Comparison of ENCODE assay signal across 33 cellular contexts in genomic region chrX:73266766-73267165, GRCh38. TPM values are rescaled to one million over a fixed set of nuclear protein-coding genes. Genes with fewer than 3 reads are reported as not detected.
"Had no signal": no experiment of that assay in that cellular context is flagged by ENCODE, and none has a peak within 500 bp of the region (broad histone marks: within the 10 kb centered on the region; RNA-seq: fewer than 3 reads in every experiment).

No MANE protein-coding gene starts in this region.

- H3K4me1 Mint-ChIP-seq: activated B cell treated with CpG ODN at 0.5 μM for 24 hours; activated naive CD4-positive, alpha-beta T cell treated with anti-CD3 and anti-CD28 coated beads, Interleukin-2, amount 50 U/mL, for 24 hours; activated naive CD8-positive, alpha-beta T cell treated with anti-CD3 and anti-CD28 coated beads for 36 hours; activated naive CD8-positive, alpha-beta T cell treated with anti-CD3 and anti-CD28 coated beads, Interleukin-2, amount 50 U/mL, for 24 hours; brain; endodermal cell had no signal

- H3K27me3 ChIP-seq: ascending aorta, cardiac muscle cell, colonic mucosa had no signal

- H3K36me3 Mint-ChIP-seq: activated CD4-positive, alpha-beta memory T cell treated with anti-CD3 and anti-CD28 coated beads for 36 hours; activated CD8-positive, alpha-beta memory T cell treated with anti-CD3 and anti-CD28 coated beads, Interleukin-2, amount 10 ng/mL, durations not matched to agents 7 days and 5 days; activated naive CD4-positive, alpha-beta T cell treated with anti-CD3 and anti-CD28 coated beads, Interleukin-2, amount 50 U/mL, for 24 hours; activated naive CD8-positive, alpha-beta T cell treated with anti-CD3 and anti-CD28 coated beads for 36 hours; brain had no signal

- H3K27ac Mint-ChIP-seq: activated B cell treated with CpG ODN at 0.5 μM for 24 hours; activated CD4-positive, alpha-beta memory T cell treated with anti-CD3 and anti-CD28 coated beads for 36 hours; activated CD8-positive, alpha-beta memory T cell treated with anti-CD3 and anti-CD28 coated beads, Interleukin-2, amount 10 ng/mL, durations not matched to agents 7 days and 5 days; activated CD8-positive, alpha-beta T cell treated with anti-CD3 and anti-CD28 coated beads, Interleukin-2, amount 10 ng/mL, durations not matched to agents 7 days and 5 days; activated naive CD4-positive, alpha-beta T cell treated with anti-CD3 and anti-CD28 coated beads for 36 hours; activated naive CD4-positive, alpha-beta T cell treated with anti-CD3 and anti-CD28 coated beads, Interleukin-2, amount 50 U/mL, for 24 hours; activated naive CD8-positive, alpha-beta T cell treated with anti-CD3 and anti-CD28 coated beads for 36 hours; activated naive CD8-positive, alpha-beta T cell treated with anti-CD3 and anti-CD28 coated beads, Interleukin-2, amount 50 U/mL, for 24 hours; activated T-helper 1 cell treated with anti-CD3 and anti-CD28 coated beads, Interleukin-12 subunit alpha, Interleukin-12 subunit beta, Interleukin-2, Interleukin-4 antibody, amounts not matched to agents 30 ng/mL and 10 ng/mL and 1 ng/mL, durations not matched to agents 14 hours and 24 hours and 36 hours; activated T-helper 2 cell treated with anti-CD3 and anti-CD28 coated beads, Interferon-gamma antibody, Interleukin-2, Interleukin-4, amounts not matched to agents 10 μg/mL and 5 μg/mL and 100 μg/mL, durations not matched to agents 14 hours and 24 hours and 36 hours; brain; endodermal cell had no signal

- H3K27ac ChIP-seq: adrenal gland, ascending aorta, breast epithelium, cardiac muscle cell, colonic mucosa, dorsolateral prefrontal cortex, WERI-Rb-1 had no signal

- H3K36me3 ChIP-seq: adrenal gland, ascending aorta, breast epithelium, cardiac muscle cell, colonic mucosa, WERI-Rb-1 had no signal

- H3K4me3 Mint-ChIP-seq: activated B cell treated with CpG ODN at 0.5 μM for 24 hours; activated CD4-positive, alpha-beta memory T cell treated with anti-CD3 and anti-CD28 coated beads for 36 hours; activated CD8-positive, alpha-beta memory T cell treated with anti-CD3 and anti-CD28 coated beads, Interleukin-2, amount 10 ng/mL, durations not matched to agents 7 days and 5 days; activated CD8-positive, alpha-beta T cell treated with anti-CD3 and anti-CD28 coated beads, Interleukin-2, amount 10 ng/mL, durations not matched to agents 7 days and 5 days; activated naive CD4-positive, alpha-beta T cell treated with anti-CD3 and anti-CD28 coated beads for 36 hours; activated naive CD4-positive, alpha-beta T cell treated with anti-CD3 and anti-CD28 coated beads, Interleukin-2, amount 50 U/mL, for 24 hours; activated naive CD8-positive, alpha-beta T cell treated with anti-CD3 and anti-CD28 coated beads for 36 hours; activated naive CD8-positive, alpha-beta T cell treated with anti-CD3 and anti-CD28 coated beads, Interleukin-2, amount 50 U/mL, for 24 hours; activated T-helper 1 cell treated with anti-CD3 and anti-CD28 coated beads, Interleukin-12 subunit alpha, Interleukin-12 subunit beta, Interleukin-2, Interleukin-4 antibody, amounts not matched to agents 30 ng/mL and 10 ng/mL and 1 ng/mL, durations not matched to agents 14 hours and 24 hours and 36 hours; brain; endodermal cell had no signal

- H3K4me1 ChIP-seq: adrenal gland, ascending aorta, breast epithelium, colonic mucosa had no signal

- H3K9me3 ChIP-seq: adrenal gland, ascending aorta, breast epithelium, colonic mucosa had no signal

- ATAC-seq: activated CD4-positive, CD25-positive, alpha-beta regulatory T cell treated with anti-CD3 and anti-CD28 coated beads, Interleukin-2, amount 50 U/mL, for 24 hours; activated CD8-positive, alpha-beta memory T cell treated with anti-CD3 and anti-CD28 coated beads, Interleukin-2, amount 10 ng/mL, durations not matched to agents 7 days and 5 days; activated CD8-positive, alpha-beta T cell treated with anti-CD3 and anti-CD28 coated beads, Interleukin-2, amount 10 ng/mL, durations not matched to agents 7 days and 5 days; activated naive CD8-positive, alpha-beta T cell treated with anti-CD3 and anti-CD28 coated beads, Interleukin-2, amount 50 U/mL, for 24 hours had no signal

- H3K4me3 ChIP-seq: adrenal gland, ascending aorta, breast epithelium, cardiac muscle cell, colonic mucosa, dorsolateral prefrontal cortex had no signal

- H3K9me3 Mint-ChIP-seq: activated B cell treated with CpG ODN at 0.5 μM for 24 hours; activated CD4-positive, alpha-beta memory T cell treated with anti-CD3 and anti-CD28 coated beads for 36 hours; activated naive CD4-positive, alpha-beta T cell treated with anti-CD3 and anti-CD28 coated beads for 36 hours; activated naive CD4-positive, alpha-beta T cell treated with anti-CD3 and anti-CD28 coated beads, Interleukin-2, amount 50 U/mL, for 24 hours; activated naive CD8-positive, alpha-beta T cell treated with anti-CD3 and anti-CD28 coated beads for 36 hours; activated naive CD8-positive, alpha-beta T cell treated with anti-CD3 and anti-CD28 coated beads, Interleukin-2, amount 50 U/mL, for 24 hours; activated T-helper 1 cell treated with anti-CD3 and anti-CD28 coated beads, Interleukin-12 subunit alpha, Interleukin-12 subunit beta, Interleukin-2, Interleukin-4 antibody, amounts not matched to agents 30 ng/mL and 10 ng/mL and 1 ng/mL, durations not matched to agents 14 hours and 24 hours and 36 hours; activated T-helper 2 cell treated with anti-CD3 and anti-CD28 coated beads, Interferon-gamma antibody, Interleukin-2, Interleukin-4, amounts not matched to agents 10 μg/mL and 5 μg/mL and 100 μg/mL, durations not matched to agents 14 hours and 24 hours and 36 hours; brain had no signal

- H3K27me3 Mint-ChIP-seq: activated B cell treated with CpG ODN at 0.5 μM for 24 hours; activated CD4-positive, alpha-beta memory T cell treated with anti-CD3 and anti-CD28 coated beads for 36 hours; brain had no signal

- DNase-seq: activated B cell treated with CpG ODN at 0.5 μM for 24 hours; activated CD4-positive, alpha-beta memory T cell treated with anti-CD3 and anti-CD28 coated beads for 36 hours; activated CD4-positive, alpha-beta T cell treated with anti-CD3 and anti-CD28 coated beads for 48 hours; activated CD8-positive, alpha-beta memory T cell treated with anti-CD3 and anti-CD28 coated beads, Interleukin-2, amount 10 ng/mL, durations not matched to agents 7 days and 5 days; activated CD8-positive, alpha-beta memory T cell treated with anti-CD3 and anti-CD28 coated beads, Interleukin-2, amount 50 U/mL, for 4 hours; activated CD8-positive, alpha-beta T cell treated with anti-CD3 and anti-CD28 coated beads, Interleukin-2, amount 10 ng/mL, durations not matched to agents 7 days and 5 days; activated effector memory CD4-positive, alpha-beta T cell treated with anti-CD3 and anti-CD28 coated beads, Interleukin-2, amount 50 U/mL, for 16 hours; activated naive CD4-positive, alpha-beta T cell treated with anti-CD3 and anti-CD28 coated beads for 36 hours; activated naive CD8-positive, alpha-beta T cell treated with anti-CD3 and anti-CD28 coated beads for 36 hours; activated naive CD8-positive, alpha-beta T cell treated with anti-CD3 and anti-CD28 coated beads, Interleukin-2, amount 50 U/mL, for 24 hours; activated T-cell treated with anti-CD3 and anti-CD28 coated beads, Interleukin-2, amount 50 U/mL, for 1 hour; activated T-cell treated with anti-CD3 and anti-CD28 coated beads, Interleukin-2, amount 50 U/mL, for 48 hours; adrenal gland; amygdala; central memory CD4-positive, alpha-beta T cell; cerebellar nuclear complex; colonic mucosa; dorsolateral prefrontal cortex; effector memory CD4-positive, alpha-beta T cell; endodermal cell; foreskin fibroblast; head of caudate nucleus; T-helper 2 cell; WERI-Rb-1 had no signal

RNA-seq across cellular contexts. Expression of gene NAP1L2, which starts 52.1 kb away (rescaled TPM):
- total RNA-seq: epithelial cell of proximal tubule had no signal
